ENCODE assay signal across 24 cellular contexts in the genomic region with DNA sequence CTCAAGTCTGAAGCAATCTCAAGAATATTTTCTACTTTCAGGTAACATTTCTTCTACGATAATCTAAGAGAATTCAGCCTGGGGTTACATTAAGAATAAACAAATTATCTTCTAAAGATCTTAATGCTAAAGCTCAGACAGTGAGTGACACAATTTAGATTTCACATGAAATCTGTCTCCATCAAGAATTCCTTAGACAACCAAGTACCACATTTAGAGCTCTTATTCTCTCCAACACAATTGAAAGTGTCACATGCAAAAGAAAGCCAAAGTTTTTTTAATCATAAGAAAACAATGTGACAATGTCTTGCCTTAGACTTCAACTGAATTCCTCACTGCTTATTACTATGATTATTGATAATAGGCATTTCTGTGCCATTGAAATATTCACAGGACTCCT.
"Had no signal": no experiment of that assay in that cellular context is flagged by ENCODE, and none has a peak within 500 bp of the region (broad histone marks: within the 10 kb centered on the region; RNA-seq: fewer than 3 reads in every experiment).

No MANE protein-coding gene starts in this region.

- H3K27me3 ChIP-seq: colonic mucosa, dorsolateral prefrontal cortex, esophagus muscularis mucosa, esophagus squamous epithelium, gastrocnemius medialis, gastroesophageal sphincter, heart right ventricle had no signal

- H3K27ac Mint-ChIP-seq: dendritic cell treated with granulocyte-macrophage colony-stimulating factor and Interleukin-4, amounts not matched to agents 40 ng/mL and 50 ng/mL, for 4 days; effector memory CD8-positive, alpha-beta T cell; endodermal cell had no signal

- H3K36me3 ChIP-seq: colonic mucosa, esophagus muscularis mucosa, esophagus squamous epithelium, gastrocnemius medialis, gastroesophageal sphincter, heart left ventricle, heart right ventricle had no signal

- H3K27me3 Mint-ChIP-seq: dendritic cell treated with granulocyte-macrophage colony-stimulating factor and Interleukin-4, amounts not matched to agents 40 ng/mL and 50 ng/mL, for 4 days; effector memory CD8-positive, alpha-beta T cell had no signal

- H3K4me3 ChIP-seq: colonic mucosa, coronary artery, dorsolateral prefrontal cortex, esophagus muscularis mucosa, esophagus squamous epithelium, gastrocnemius medialis, gastroesophageal sphincter, heart left ventricle, heart right ventricle had no signal

- H3K9me3 ChIP-seq: colonic mucosa, esophagus muscularis mucosa, esophagus squamous epithelium, gastrocnemius medialis, gastroesophageal sphincter had no signal

- H3K27ac ChIP-seq: colonic mucosa, coronary artery, dorsolateral prefrontal cortex, epithelial cell of prostate, esophagus muscularis mucosa, esophagus squamous epithelium, foreskin keratinocyte, gastrocnemius medialis, gastroesophageal sphincter, heart left ventricle, heart right ventricle had no signal

- DNase-seq: colonic mucosa; cortex of kidney; dermis blood vessel endothelial cell; dorsolateral prefrontal cortex; effector CD4-positive, alpha-beta T cell; effector CD8-positive, alpha-beta T cell; effector memory CD4-positive, alpha-beta T cell; effector memory CD8-positive, alpha-beta T cell; endodermal cell; erythroblast; esophagus squamous epithelium; foreskin fibroblast; foreskin keratinocyte; foreskin melanocyte; gastrocnemius medialis; glutamatergic neuron; head of caudate nucleus; heart left ventricle; heart right ventricle had no signal

- H3K4me3 Mint-ChIP-seq: dendritic cell treated with granulocyte-macrophage colony-stimulating factor and Interleukin-4, amounts not matched to agents 40 ng/mL and 50 ng/mL, for 4 days; effector memory CD8-positive, alpha-beta T cell; endodermal cell had no signal
